22 cellular contexts compared by ENCODE assay signal in genomic region chr4:23920296-23920695, GRCh38. TPM values are rescaled to one million over a fixed set of nuclear protein-coding genes. Genes with fewer than 3 reads are reported as not detected.
A peak's percentile ranks its signal among the peaks of the same experiment; 100 is the strongest.
DNase-seq lines count a peak whose midpoint lies in the region; ATAC-seq, FAIRE-seq and TF ChIP-seq lines count a peak whose summit lies in the region.
"Had no signal": no experiment of that assay in that cellular context is flagged by ENCODE, and none has a peak within 500 bp of the region (broad histone marks: within the 10 kb centered on the region; RNA-seq: fewer than 3 reads in every experiment).

No MANE protein-coding gene starts in this region.

- H3K9me3 ChIP-seq in astrocyte (ENCODE audit: insufficient read depth, low read depth, low read length) (no peaks in the 10 kb centered on the region), fibroblast of lung (ENCODE audit: control insufficient read depth, insufficient read depth, low read depth, low read length) (no peaks in the 10 kb centered on the region), neuronal stem cell (replicated peaks in 1 of 2; ENCODE audit: control insufficient read depth in 2 of 2, insufficient read depth in 1 of 2, low read depth in 1 of 2, low read length in 2 of 2) (no peaks in the 10 kb centered on the region), smooth muscle cell (replicated peaks; ENCODE audit: low read depth) (no peaks in the 10 kb centered on the region), PC-3 (ENCODE audit: low read length) (no peaks in the 10 kb centered on the region)

- H4K20me1 ChIP-seq in astrocyte (ENCODE audit: insufficient read depth, low read length) (no peaks in the 10 kb centered on the region), fibroblast of lung (ENCODE audit: control insufficient read depth, extremely low read depth, insufficient read depth, low read length) (no peaks in the 10 kb centered on the region), smooth muscle cell (ENCODE audit: low read depth) (no peaks in the 10 kb centered on the region), PC-3 (ENCODE audit: low read length) (no peaks in the 10 kb centered on the region)

- no peaks in the 10 kb centered on the region for H3K36me3 ChIP-seq in astrocyte (ENCODE audit: insufficient read depth, low read length)
- H3K36me3 ChIP-seq in fibroblast of lung (ENCODE audit: control insufficient read depth, insufficient read depth, low read length), result no peaks in the 10 kb centered on the region
- no peaks in the 10 kb centered on the region for H3K36me3 ChIP-seq in neuronal stem cell (replicated peaks in 1 of 2; ENCODE audit: control insufficient read depth in 2 of 2, insufficient read depth in 2 of 2, low read length in 2 of 2)
- H3K36me3 ChIP-seq in smooth muscle cell (ENCODE audit: low read depth), result no peaks in the 10 kb centered on the region
- H3K36me3 ChIP-seq in PC-3 (ENCODE audit: low read depth, low read length), result no peaks in the 10 kb centered on the region

- H3K9ac ChIP-seq in astrocyte (ENCODE audit: low read length), result no peak overlapping the region
- H3K9ac ChIP-seq in fibroblast of lung (ENCODE audit: insufficient read depth, low read length), result no peak overlapping the region
- H3K9ac ChIP-seq in neuronal stem cell (ENCODE audit: low read depth, low read length, poor library complexity), result no peak overlapping the region
- H3K9ac ChIP-seq in smooth muscle cell (ENCODE audit: low read depth), result no peak overlapping the region
- H3K9ac ChIP-seq in PC-3 (ENCODE audit: low read length), result no peak overlapping the region

- H3K27me3 Mint-ChIP-seq in astrocyte (ENCODE audit: low read depth, unreplicated experiment), result no peaks in the 10 kb centered on the region
- H3K27me3 Mint-ChIP-seq: IgD-negative memory B cell had no signal

- no peak overlapping the region for H4K8ac ChIP-seq in neuronal stem cell (ENCODE audit: low read depth, low read length)

- H3K27me3 ChIP-seq in astrocyte (ENCODE audit: insufficient read depth, low read length) (no peaks in the 10 kb centered on the region), fibroblast of lung (ENCODE audit: control insufficient read depth, insufficient read depth, low read length) (no peaks in the 10 kb centered on the region), neuronal stem cell (ENCODE audit: control insufficient read depth in 3 of 3, insufficient read depth in 3 of 3, low read depth in 1 of 3, low read length in 3 of 3) (no peaks in the 10 kb centered on the region), smooth muscle cell (ENCODE audit: low read depth) (no peaks in the 10 kb centered on the region), PC-3 (ENCODE audit: low read length) (no peaks in the 10 kb centered on the region)

- CTCF ChIA-PET in PC-3 (lab: Charles Lee), result no interaction called here

- no peak overlapping the region for H3K23ac ChIP-seq in neuronal stem cell (ENCODE audit: low read depth, low read length, poor library complexity)

- no peak overlapping the region for H3K4me3 ChIP-seq in astrocyte (ENCODE audit: insufficient read depth, low read depth, low read length)
- no peak overlapping the region for H3K4me3 ChIP-seq in fibroblast of lung (replicated peaks in 1 of 4; ENCODE audit: control extremely low read depth in 1 of 4, insufficient read depth in 1 of 4, low read depth in 3 of 4, low read length in 4 of 4)
- no peak overlapping the region for H3K4me3 ChIP-seq in neuronal stem cell (ENCODE audit: low read length in 2 of 2)
- H3K4me3 ChIP-seq in smooth muscle cell, result no peak overlapping the region
- no peak overlapping the region for H3K4me3 ChIP-seq in PC-3 (ENCODE audit: low read length)

- H2BK12ac ChIP-seq in neuronal stem cell (ENCODE audit: low read length), result no peak overlapping the region

- H3K27ac ChIP-seq in astrocyte (ENCODE audit: low read depth, low read length) (no peak overlapping the region), fibroblast of lung (ENCODE audit: insufficient read depth, low read length) (no peak overlapping the region), neuronal stem cell (replicated peaks; ENCODE audit: low read length) (no peak overlapping the region), smooth muscle cell (ENCODE audit: low read depth) (no peak overlapping the region), PC-3 (ENCODE audit: low read length) (no peak overlapping the region)

- peaks cover 24% of the 10 kb centered on the region for H3K4me1 Mint-ChIP-seq in astrocyte (ENCODE audit: low read depth, unreplicated experiment)
- H3K4me1 Mint-ChIP-seq: CD14-positive monocyte; CD4-positive, alpha-beta memory T cell; IgD-negative memory B cell had no signal

- no peak overlapping the region for H2AK5ac ChIP-seq in neuronal stem cell (ENCODE audit: low read depth, low read length)

- DNase-seq in astrocyte (ENCODE audit: low read depth), result peak; percentile 66
- peak; percentile 6 to 72 for DNase-seq in fibroblast of lung (ENCODE audit: low read depth in 2 of 2)
- no peak for DNase-seq in neuronal stem cell (ENCODE audit: low spot score)
- DNase-seq in smooth muscle cell (lab: John Stamatoyannopoulos, UW; ENCODE audit: unreplicated experiment), result no peak
- DNase-seq in AG20443 (ENCODE audit: low spot score), result no peak
- DNase-seq in PC-3, result no peak
- DNase-seq in C1 segment of cervical spinal cord (lab: John Stamatoyannopoulos, UW), result no peak
- no peak for DNase-seq in hypothalamus (lab: John Stamatoyannopoulos, UW)
- DNase-seq: ACHN; AML-193; CD4-positive, alpha-beta memory T cell; DMS153; DMS79; GF-D8; GOT3; H7; HFFc6 had no signal

- ATAC-seq in PC-3, result no peak
- ATAC-seq: HCT116 had no signal

- H2AFZ ChIP-seq in astrocyte (ENCODE audit: low read depth, low read length) (no peak overlapping the region), fibroblast of lung (ENCODE audit: low read length) (no peak overlapping the region), neuronal stem cell (ENCODE audit: low read length) (peak overlapping the region; percentile 46), smooth muscle cell (ENCODE audit: low read depth) (peak overlapping the region; percentile 40), PC-3 (ENCODE audit: low read length) (no peak overlapping the region)

- H3K79me1 ChIP-seq in neuronal stem cell (ENCODE audit: low read depth, low read length), result no peaks in the 10 kb centered on the region

- H2BK5ac ChIP-seq in neuronal stem cell (ENCODE audit: low read length), result no peak overlapping the region

- no peak overlapping the region for H3K14ac ChIP-seq in neuronal stem cell (ENCODE audit: low read length)

- no peak overlapping the region for H3K18ac ChIP-seq in neuronal stem cell (ENCODE audit: low read length)

- peaks cover 2% of the 10 kb centered on the region for H3K9me3 Mint-ChIP-seq in astrocyte (ENCODE audit: unreplicated experiment)

- no peak overlapping the region for H3K4me3 Mint-ChIP-seq in astrocyte (ENCODE audit: unreplicated experiment)
- H3K4me3 Mint-ChIP-seq: CD14-positive monocyte; CD4-positive, alpha-beta memory T cell; HFFc6; IgD-negative memory B cell had no signal

- H2BK120ac ChIP-seq in neuronal stem cell (ENCODE audit: low read depth, low read length), result no peak overlapping the region

- POLR2A ChIA-PET in PC-3 (lab: Charles Lee; ENCODE audit: unreplicated experiment), result no interaction called here

- H3K4ac ChIP-seq in neuronal stem cell (ENCODE audit: low read length), result no peak overlapping the region

- no peak overlapping the region for H3K27ac Mint-ChIP-seq in astrocyte (ENCODE audit: unreplicated experiment)
- H3K27ac Mint-ChIP-seq: CD14-positive monocyte; CD4-positive, alpha-beta memory T cell; HFFc6; IgD-negative memory B cell had no signal

- H3K9me2 ChIP-seq in PC-3 (replicated peaks; ENCODE audit: low read length), result no peaks in the 10 kb centered on the region

- peaks cover 3% of the 10 kb centered on the region for H3K4me1 ChIP-seq in astrocyte (ENCODE audit: insufficient read depth, low read length)
- no peaks in the 10 kb centered on the region for H3K4me1 ChIP-seq in fibroblast of lung (ENCODE audit: control insufficient read depth, extremely low read depth, insufficient read depth, low read length)
- H3K4me1 ChIP-seq in neuronal stem cell (ENCODE audit: control insufficient read depth in 2 of 2, insufficient read depth in 1 of 2, low read depth in 1 of 2, low read length in 2 of 2), result peaks cover 5 to 9% of the 10 kb centered on the region in 2 donors
- H3K4me1 ChIP-seq in smooth muscle cell (ENCODE audit: low read depth), result peaks cover 3% of the 10 kb centered on the region
- no peaks in the 10 kb centered on the region for H3K4me1 ChIP-seq in PC-3 (ENCODE audit: insufficient read depth, low read length)

- BruUV-seq in PC-3 (replicated peaks; lab: Mats Ljungman, UMichigan), result no TSS peak

- H3K36me3 Mint-ChIP-seq in astrocyte (ENCODE audit: low read depth, unreplicated experiment), result no peaks in the 10 kb centered on the region
- H3K36me3 Mint-ChIP-seq: CD14-positive monocyte; CD4-positive, alpha-beta memory T cell; IgD-negative memory B cell had no signal

- H3K4me2 ChIP-seq in astrocyte (ENCODE audit: low read length) (no peak overlapping the region), fibroblast of lung (ENCODE audit: extremely low read depth, insufficient read depth, low read length) (no peak overlapping the region), neuronal stem cell (ENCODE audit: insufficient read depth, low read length, poor library complexity, severe bottlenecking) (no peak overlapping the region), smooth muscle cell (no peak overlapping the region), PC-3 (ENCODE audit: low read length) (no peak overlapping the region)

- no peaks in the 10 kb centered on the region for H3K79me2 ChIP-seq in astrocyte (ENCODE audit: insufficient read depth, low read length)
- no peaks in the 10 kb centered on the region for H3K79me2 ChIP-seq in fibroblast of lung (ENCODE audit: control insufficient read depth, insufficient read depth, low read length)
- H3K79me2 ChIP-seq in smooth muscle cell (ENCODE audit: low read depth), result no peaks in the 10 kb centered on the region
- H3K79me2 ChIP-seq in PC-3 (ENCODE audit: low read length), result no peaks in the 10 kb centered on the region

- no peak for FAIRE-seq in astrocyte (lab: Jason Lieb, UNC)
- FAIRE-seq: A204.1, HepG2 had no signal

- intact Hi-C loops in PC-3 (cut with micrococcal nuclease), result no loop called here

- no peak overlapping the region for H2BK15ac ChIP-seq in neuronal stem cell (ENCODE audit: low read length)

- TF ChIP-seq CTCF in astrocyte (IDR thresholded peaks at IDR 0.05; ENCODE audit: insufficient read depth, low read depth, low read length) (no peak), fibroblast of lung (conservative IDR thresholded peaks at IDR 0.05 in 1 of 2, IDR thresholded peaks at IDR 0.05 in 1 of 2; ENCODE audit: low read depth in 1 of 2, low read length in 2 of 2) (no peak), smooth muscle cell (IDR thresholded peaks at IDR 0.05; ENCODE audit: borderline replicate concordance, insufficient read depth, poor library complexity, severe bottlenecking) (no peak), PC-3 (conservative IDR thresholded peaks at IDR 0.05; ENCODE audit: low read depth, low read length) (no peak)

- H3F3A ChIP-seq in smooth muscle cell (ENCODE audit: low read depth), result no peaks in the 10 kb centered on the region
- no peaks in the 10 kb centered on the region for H3F3A ChIP-seq in PC-3 (ENCODE audit: low read length, unreplicated experiment)

- no peak overlapping the region for H4K91ac ChIP-seq in neuronal stem cell (ENCODE audit: low read depth, low read length, poor library complexity)

RNA-seq across cellular contexts. Expression of gene PPARGC1A, which starts 30.4 kb away (rescaled TPM):
- total RNA-seq in astrocyte (0.48 and 0.53 TPM in 2 replicates), fibroblast of lung (4.4 and 6.9 TPM in 2 replicates), smooth muscle cell (1.8 and 2.8 TPM in 2 replicates), PC-3 (2014; rRNA removed) (not detected in 2 replicates)
- polyA plus RNA-seq in fibroblast of lung (0.56 and 1.3 TPM in 2 replicates), smooth muscle cell (0.25 and 0.30 TPM in 2 replicates)
- polyA plus RNA-seq in fibroblast of lung (2012), result 0.29 and 0.33 TPM in 2 replicates
- polyA minus RNA-seq in fibroblast of lung (ENCODE audit: low replicate concordance), result 0.11 and 2.3 TPM in 2 replicates
- polyA plus RNA-seq in neuronal stem cell (2013, experiment 1 of 2), result 2.1 TPM
- 2.0 TPM for polyA plus RNA-seq in neuronal stem cell (2013, experiment 2 of 2)
- total RNA-seq: CD4-positive, alpha-beta memory T cell; HFFc6 had no signal
- polyA plus RNA-seq: CD4-positive, alpha-beta memory T cell; IgD-negative memory B cell had no signal

Comparison
In these comparisons a context has a peak if more than half of its experiments do, and no peak if none do; other contexts are left out.
1. DNase-seq: peak in astrocyte (single experiment) and fibroblast of lung (2 of 2); none in neuronal stem cell (single experiment), smooth muscle cell (single experiment), AG20443 (single experiment), PC-3 (single experiment), C1 segment of cervical spinal cord (0 of 14) and hypothalamus (0 of 51).
2. H2AFZ ChIP-seq: peak in neuronal stem cell (single experiment) and smooth muscle cell (single experiment); none in astrocyte (single experiment), fibroblast of lung (single experiment) and PC-3 (single experiment).